In the genomic region with DNA sequence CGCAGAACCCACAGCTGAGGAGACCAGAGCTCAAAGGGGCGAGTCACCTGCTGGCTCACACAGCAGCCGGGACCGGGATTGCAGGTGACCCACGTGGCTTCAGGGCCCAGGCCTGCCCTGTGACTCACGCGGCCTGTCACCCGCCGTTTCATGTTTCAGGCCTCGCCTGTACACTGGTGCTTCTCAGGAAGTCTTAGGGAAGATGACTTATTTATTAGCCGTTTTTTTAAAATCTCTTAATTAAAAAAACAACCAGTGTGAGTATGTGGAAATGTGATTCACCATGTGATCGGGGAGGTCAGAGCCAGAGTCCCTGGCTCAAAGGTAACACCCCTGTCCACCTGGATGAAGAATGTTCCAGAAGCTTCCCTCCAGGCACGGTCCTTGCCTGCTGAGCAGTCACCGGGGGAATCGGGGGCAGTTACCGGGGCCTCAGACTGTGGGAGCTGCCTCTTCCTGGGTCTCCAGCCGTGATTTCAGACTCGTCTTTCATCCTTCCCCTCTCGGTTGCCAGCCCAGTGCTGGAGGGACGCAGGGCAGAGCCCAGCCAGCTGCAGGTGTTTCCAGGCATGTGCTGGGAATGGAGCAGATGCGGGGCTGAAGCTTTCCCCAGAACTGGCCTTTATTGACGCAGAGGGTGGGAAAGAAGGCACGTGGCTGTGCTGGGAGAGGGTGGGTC, we compare ENCODE assay signal across 8 cellular contexts. TPM values are rescaled to one million over a fixed set of nuclear protein-coding genes. Genes with fewer than 3 reads are reported as not detected.
A peak's percentile ranks its signal among the peaks of the same experiment; 100 is the strongest.
DNase-seq lines count a peak whose midpoint lies in the region; ATAC-seq and TF ChIP-seq lines count a peak whose summit lies in the region.

No MANE protein-coding gene starts in this region.

- H3K36me3 Mint-ChIP-seq in activated CD8-positive, alpha-beta T cell treated with anti-CD3 and anti-CD28 coated beads, Interleukin-2, amount 10 ng/mL, durations not matched to agents 7 days and 5 days (ENCODE audit: low read depth): peaks cover 9% of the 10 kb centered on the region

- H3K4me1 ChIP-seq in gastrocnemius medialis: peaks cover 0 to 3% of the 10 kb centered on the region in 2 donors

- no peak for TF ChIP-seq POLR2A in gastrocnemius medialis (IDR thresholded peaks at IDR 0.05)

- POLR2A ChIA-PET in activated CD8-positive, alpha-beta T cell treated with anti-CD3 and anti-CD28 coated beads, Interleukin-2, amount 10 ng/mL, durations not matched to agents 7 days and 5 days (lab: Charles Lee): no interaction called here

- ATAC-seq in activated CD8-positive, alpha-beta T cell treated with anti-CD3 and anti-CD28 coated beads, Interleukin-2, amount 10 ng/mL, durations not matched to agents 7 days and 5 days: peak; percentile 35
- ATAC-seq in gastrocnemius medialis: peak; percentile 14 to 46

- H3K4me3 Mint-ChIP-seq in activated CD8-positive, alpha-beta T cell treated with anti-CD3 and anti-CD28 coated beads, Interleukin-2, amount 10 ng/mL, durations not matched to agents 7 days and 5 days: no peak overlapping the region

- H3K4me1 Mint-ChIP-seq in activated CD8-positive, alpha-beta T cell treated with anti-CD3 and anti-CD28 coated beads, Interleukin-2, amount 10 ng/mL, durations not matched to agents 7 days and 5 days (ENCODE audit: low read depth): peaks cover 32% of the 10 kb centered on the region

- H3K9me3 Mint-ChIP-seq in activated CD8-positive, alpha-beta T cell treated with anti-CD3 and anti-CD28 coated beads, Interleukin-2, amount 10 ng/mL, durations not matched to agents 7 days and 5 days (ENCODE audit: insufficient read depth): no peaks in the 10 kb centered on the region

- H3K4me3 ChIP-seq in foreskin fibroblast (ENCODE audit: low read depth in 1 of 2, low read length in 2 of 2) (no peak overlapping the region), gastrocnemius medialis (no peak overlapping the region)

- DNase-seq in NK-92 treated with Interleukin-12 subunit alpha and Interleukin-12 subunit beta, amount 100 ng/mL, for 24 hours (lab: John Stamatoyannopoulos, UW): peak; percentile 29
- DNase-seq in NK-92 (lab: John Stamatoyannopoulos, UW; ENCODE audit: unreplicated experiment): no peak
- no peak for DNase-seq in activated CD8-positive, alpha-beta T cell treated with anti-CD3 and anti-CD28 coated beads, Interleukin-2, amount 10 ng/mL, durations not matched to agents 7 days and 5 days
- peak; percentile 94 to 95 for DNase-seq in foreskin fibroblast
- no peak for DNase-seq in gastrocnemius medialis
- DNase-seq in G401 (ENCODE audit: low spot score): no peak
- no peak for DNase-seq in GM10266 (ENCODE audit: extremely low spot score)
- no peak for DNase-seq in NCI-H2081 treated with DMSO at 0.1 percent for 48 hours (lab: John Stamatoyannopoulos, UW)

- CTCF ChIA-PET in activated CD8-positive, alpha-beta T cell treated with anti-CD3 and anti-CD28 coated beads, Interleukin-2, amount 10 ng/mL, durations not matched to agents 7 days and 5 days (lab: Charles Lee): interaction anchor here (1.0 kb wide), 1 partner anchor 8 kb away, joined by 3 read pairs; no protein-coding TSS in a partner anchor

- no peaks in the 10 kb centered on the region for H3K27me3 ChIP-seq in gastrocnemius medialis

- no peaks in the 10 kb centered on the region for H3K36me3 ChIP-seq in gastrocnemius medialis

- peak overlapping the region; percentile 33 to 65 (median 48) for H3K27ac ChIP-seq in gastrocnemius medialis

- TF ChIP-seq CTCF in foreskin fibroblast (IDR thresholded peaks at IDR 0.05; ENCODE audit: low read depth, low read length) (no peak), gastrocnemius medialis (IDR thresholded peaks at IDR 0.05 in 4 of 5, conservative IDR thresholded peaks at IDR 0.05 in 1 of 5) (no peak), GM10266 (IDR thresholded peaks at IDR 0.05; ENCODE audit: control insufficient read depth, insufficient read depth, low read depth, missing control alignments) (no peak)

- intact Hi-C loops in gastrocnemius medialis (cut with DNase I; ENCODE audit: low total_unique reads): no loop called here

- in situ Hi-C loops in gastrocnemius medialis (cut with MboI; ENCODE audit: low sequenced_read_pairs in 4 of 4): no loop called here
- in situ Hi-C loops in G401 (cut with HindIII; ENCODE audit: low sequenced_read_pairs): loop anchor here (5.0 kb wide), 1 partner anchor 42 kb away; no protein-coding TSS in a partner anchor

- H3K27ac Mint-ChIP-seq in activated CD8-positive, alpha-beta T cell treated with anti-CD3 and anti-CD28 coated beads, Interleukin-2, amount 10 ng/mL, durations not matched to agents 7 days and 5 days: no peak overlapping the region

- no peaks in the 10 kb centered on the region for H3K9me3 ChIP-seq in gastrocnemius medialis

- H3K27me3 Mint-ChIP-seq in activated CD8-positive, alpha-beta T cell treated with anti-CD3 and anti-CD28 coated beads, Interleukin-2, amount 10 ng/mL, durations not matched to agents 7 days and 5 days (ENCODE audit: low read depth): no peaks in the 10 kb centered on the region

RNA-seq across cellular contexts. Expression of gene CMIP, which starts 49.3 kb away (rescaled TPM):
- 10 to 100 TPM; 62.5 to 70.4 TPM for total RNA-seq in activated CD8-positive, alpha-beta T cell treated with anti-CD3 and anti-CD28 coated beads, Interleukin-2, amount 10 ng/mL, durations not matched to agents 7 days and 5 days
- total RNA-seq in gastrocnemius medialis: 1 to 10 TPM in 3 of 4 donors, under 1 TPM in 1; 0.90 to 5.1 (median 2.7) TPM
- 4.6 and 8.6 TPM in 2 replicates for total RNA-seq in G401 (2014; rRNA removed; shearing (Covaris generic))

Comparison
In these comparisons a context has a peak if more than half of its experiments do, and no peak if none do; other contexts are left out.
1. DNase-seq: peak in NK-92 treated with Interleukin-12 subunit alpha and Interleukin-12 subunit beta, amount 100 ng/mL, for 24 hours (single experiment) and foreskin fibroblast (2 of 2); none in NK-92 (single experiment), activated CD8-positive, alpha-beta T cell treated with anti-CD3 and anti-CD28 coated beads, Interleukin-2, amount 10 ng/mL, durations not matched to agents 7 days and 5 days (single experiment), gastrocnemius medialis (0 of 2), G401 (single experiment), GM10266 (single experiment) and NCI-H2081 treated with DMSO at 0.1 percent for 48 hours (single experiment).